11 cellular contexts compared by ENCODE assay signal in the genomic region with DNA sequence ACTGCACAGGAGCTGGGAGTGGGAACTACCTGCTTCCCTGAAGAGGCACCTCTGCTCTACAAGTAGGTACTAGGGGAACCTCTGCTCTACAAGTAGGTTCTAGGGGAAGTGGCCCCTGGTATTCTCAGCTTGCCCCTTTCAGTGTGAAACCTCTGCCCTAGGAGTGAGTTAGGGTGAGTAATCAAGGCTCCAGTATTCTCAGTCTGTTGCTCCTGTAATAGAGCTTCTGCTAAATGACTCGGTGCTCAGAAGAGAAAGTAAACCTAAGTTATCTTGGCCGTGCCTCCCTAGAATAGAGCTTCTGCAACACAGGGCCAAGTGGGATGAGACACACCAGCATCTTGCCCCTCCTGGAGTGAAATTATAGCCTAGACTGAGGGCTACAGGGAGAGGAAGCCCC. TPM values are rescaled to one million over a fixed set of nuclear protein-coding genes. Genes with fewer than 3 reads are reported as not detected.
DNase-seq lines count a peak whose midpoint lies in the region; ATAC-seq and TF ChIP-seq lines count a peak whose summit lies in the region.
"Had no signal": no experiment of that assay in that cellular context is flagged by ENCODE, and none has a peak within 500 bp of the region (broad histone marks: within the 10 kb centered on the region; RNA-seq: fewer than 3 reads in every experiment).

No MANE protein-coding gene starts in this region.

- TF ChIP-seq CTCF in chondrocyte (IDR thresholded peaks at IDR 0.05) = no peak

- H3K36me3 Mint-ChIP-seq in activated CD8-positive, alpha-beta memory T cell treated with anti-CD3 and anti-CD28 coated beads, Interleukin-2, amount 10 ng/mL, durations not matched to agents 7 days and 5 days = peaks cover 7% of the 10 kb centered on the region
- no peaks in the 10 kb centered on the region for H3K36me3 Mint-ChIP-seq in stimulated activated naive CD8-positive, alpha-beta T cell treated with anti-CD3 and anti-CD28 coated beads, Interleukin-15, Interleukin-2, amounts not matched to agents 100 ng/mL and 50 ng/mL, for 24 hours (ENCODE audit: low read depth)
- H3K36me3 Mint-ChIP-seq in chondrocyte (ENCODE audit: low read depth) = peaks cover 8% of the 10 kb centered on the region

- peak; percentile 16 for DNase-seq in activated CD8-positive, alpha-beta memory T cell treated with anti-CD3 and anti-CD28 coated beads, Interleukin-2, amount 10 ng/mL, durations not matched to agents 7 days and 5 days
- no peak for DNase-seq in activated CD8-positive, alpha-beta memory T cell treated with anti-CD3 and anti-CD28 coated beads, Interleukin-2, amount 50 U/mL, for 4 hours
- DNase-seq in dermis blood vessel endothelial cell (peak; percentile 29), amniotic stem cell (lab: John Stamatoyannopoulos, UW) (no peak), chondrocyte (ENCODE audit: low spot score) (no peak), NCI-H1930 (lab: John Stamatoyannopoulos, UW) (no peak)
- DNase-seq: NCI-H146 had no signal

- peaks cover 20% of the 10 kb centered on the region for H3K27me3 Mint-ChIP-seq in activated CD8-positive, alpha-beta memory T cell treated with anti-CD3 and anti-CD28 coated beads, Interleukin-2, amount 10 ng/mL, durations not matched to agents 7 days and 5 days
- peaks cover 17% of the 10 kb centered on the region for H3K27me3 Mint-ChIP-seq in stimulated activated naive CD8-positive, alpha-beta T cell treated with anti-CD3 and anti-CD28 coated beads, Interleukin-15, Interleukin-2, amounts not matched to agents 100 ng/mL and 50 ng/mL, for 24 hours
- H3K27me3 Mint-ChIP-seq in chondrocyte (ENCODE audit: low read depth) = no peaks in the 10 kb centered on the region

- no peak overlapping the region for H3K4me3 Mint-ChIP-seq in activated CD8-positive, alpha-beta memory T cell treated with anti-CD3 and anti-CD28 coated beads, Interleukin-2, amount 10 ng/mL, durations not matched to agents 7 days and 5 days
- no peak overlapping the region for H3K4me3 Mint-ChIP-seq in stimulated activated naive CD8-positive, alpha-beta T cell treated with anti-CD3 and anti-CD28 coated beads, Interleukin-15, Interleukin-2, amounts not matched to agents 100 ng/mL and 50 ng/mL, for 24 hours
- no peak overlapping the region for H3K4me3 Mint-ChIP-seq in chondrocyte (ENCODE audit: unreplicated experiment)

- H3K9me3 Mint-ChIP-seq in activated CD8-positive, alpha-beta memory T cell treated with anti-CD3 and anti-CD28 coated beads, Interleukin-2, amount 10 ng/mL, durations not matched to agents 7 days and 5 days (ENCODE audit: low read depth) = peaks cover 13% of the 10 kb centered on the region
- peaks cover 22% of the 10 kb centered on the region for H3K9me3 Mint-ChIP-seq in stimulated activated naive CD8-positive, alpha-beta T cell treated with anti-CD3 and anti-CD28 coated beads, Interleukin-15, Interleukin-2, amounts not matched to agents 100 ng/mL and 50 ng/mL, for 24 hours
- peaks cover 26% of the 10 kb centered on the region for H3K9me3 Mint-ChIP-seq in chondrocyte (ENCODE audit: low read depth)

- ATAC-seq in activated CD8-positive, alpha-beta memory T cell treated with anti-CD3 and anti-CD28 coated beads, Interleukin-2, amount 10 ng/mL, durations not matched to agents 7 days and 5 days = no peak
- ATAC-seq in HG03135 (IDR thresholded peaks at IDR 0.05; ENCODE audit: unreplicated experiment) = peak; percentile 59

- H3K27ac Mint-ChIP-seq in activated CD8-positive, alpha-beta memory T cell treated with anti-CD3 and anti-CD28 coated beads, Interleukin-2, amount 10 ng/mL, durations not matched to agents 7 days and 5 days = no peak overlapping the region
- peak overlapping the region; percentile 69 for H3K27ac Mint-ChIP-seq in stimulated activated naive CD8-positive, alpha-beta T cell treated with anti-CD3 and anti-CD28 coated beads, Interleukin-15, Interleukin-2, amounts not matched to agents 100 ng/mL and 50 ng/mL, for 24 hours
- no peak overlapping the region for H3K27ac Mint-ChIP-seq in chondrocyte (ENCODE audit: unreplicated experiment)

- CTCF ChIA-PET in activated CD8-positive, alpha-beta memory T cell treated with anti-CD3 and anti-CD28 coated beads, Interleukin-2, amount 10 ng/mL, durations not matched to agents 7 days and 5 days (lab: Charles Lee) = interaction anchor here (1.3 kb wide), 1 partner anchor 13 kb away, joined by 4 read pairs; no protein-coding TSS in a partner anchor

- no peaks in the 10 kb centered on the region for H3K4me1 Mint-ChIP-seq in activated CD8-positive, alpha-beta memory T cell treated with anti-CD3 and anti-CD28 coated beads, Interleukin-2, amount 10 ng/mL, durations not matched to agents 7 days and 5 days
- peaks cover 16% of the 10 kb centered on the region for H3K4me1 Mint-ChIP-seq in stimulated activated naive CD8-positive, alpha-beta T cell treated with anti-CD3 and anti-CD28 coated beads, Interleukin-15, Interleukin-2, amounts not matched to agents 100 ng/mL and 50 ng/mL, for 24 hours (ENCODE audit: low read depth)
- H3K4me1 Mint-ChIP-seq in chondrocyte (ENCODE audit: low read depth) = peaks cover 18% of the 10 kb centered on the region

RNA-seq across cellular contexts. Expression of gene RASSF4, which starts 13.4 kb away (rescaled TPM):
- 1 to 10 TPM; 1.2 to 3.1 TPM for total RNA-seq in activated CD8-positive, alpha-beta memory T cell treated with anti-CD3 and anti-CD28 coated beads, Interleukin-2, amount 10 ng/mL, durations not matched to agents 7 days and 5 days
- total RNA-seq in dermis blood vessel endothelial cell = 13.1 and 24.8 TPM in 2 replicates
- 24.6 to 37.8 TPM (median 35.9 TPM) in 3 replicates for total RNA-seq in chondrocyte

RNA-seq across cellular contexts. Expression of gene DEPP1, which starts 32.4 kb away (rescaled TPM):
- under 1 TPM in 1 of 2 experiments, not detected in 1; 0.37 TPM for total RNA-seq in activated CD8-positive, alpha-beta memory T cell treated with anti-CD3 and anti-CD28 coated beads, Interleukin-2, amount 10 ng/mL, durations not matched to agents 7 days and 5 days
- total RNA-seq in dermis blood vessel endothelial cell (174 and 360 TPM in 2 replicates), chondrocyte (9.4 to 105 TPM (median 105 TPM) in 3 replicates)

RNA-seq across cellular contexts. Expression of gene TMEM72, which starts 35.1 kb away (rescaled TPM):
- total RNA-seq in activated CD8-positive, alpha-beta memory T cell treated with anti-CD3 and anti-CD28 coated beads, Interleukin-2, amount 10 ng/mL, durations not matched to agents 7 days and 5 days = not detected
- not detected in 2 replicates for total RNA-seq in dermis blood vessel endothelial cell
- total RNA-seq in chondrocyte = not detected in 3 replicates
- total RNA-seq: ascending aorta, suprapubic skin had no signal

RNA-seq across cellular contexts. Expression of gene ZNF22, which starts 54.5 kb away (rescaled TPM):
- 10 to 100 TPM; 29.5 to 29.6 TPM for total RNA-seq in activated CD8-positive, alpha-beta memory T cell treated with anti-CD3 and anti-CD28 coated beads, Interleukin-2, amount 10 ng/mL, durations not matched to agents 7 days and 5 days
- 53.6 and 54.4 TPM in 2 replicates for total RNA-seq in dermis blood vessel endothelial cell
- total RNA-seq in chondrocyte = 15.5 to 21.6 TPM (median 19.8 TPM) in 3 replicates

Comparison
In these comparisons a context has a peak if more than half of its experiments do, and no peak if none do; other contexts are left out.
1. DNase-seq: peak in activated CD8-positive, alpha-beta memory T cell treated with anti-CD3 and anti-CD28 coated beads, Interleukin-2, amount 10 ng/mL, durations not matched to agents 7 days and 5 days (single experiment) and dermis blood vessel endothelial cell (single experiment); none in activated CD8-positive, alpha-beta memory T cell treated with anti-CD3 and anti-CD28 coated beads, Interleukin-2, amount 50 U/mL, for 4 hours (single experiment), amniotic stem cell (single experiment), chondrocyte (single experiment) and NCI-H1930 (0 of 2).